Comparison of ENCODE assay signal across 26 cellular contexts in genomic region chr21:39602793-39603192, GRCh38. TPM values are rescaled to one million over a fixed set of nuclear protein-coding genes. Genes with fewer than 3 reads are reported as not detected.
"Had no signal": no experiment of that assay in that cellular context is flagged by ENCODE, and none has a peak within 500 bp of the region (broad histone marks: within the 10 kb centered on the region; RNA-seq: fewer than 3 reads in every experiment).

No MANE protein-coding gene starts in this region.

- FAIRE-seq: pancreas, small intestine, urothelium cell line had no signal

- H3K36me3 ChIP-seq: neutrophil, pancreas, prostate gland, right lobe of liver, sigmoid colon, stomach, thoracic aorta, thyroid gland, tibial nerve, upper lobe of left lung, vagina had no signal

- H3K4me3 ChIP-seq: pancreas, prostate gland, right lobe of liver, sigmoid colon, stomach, thoracic aorta, thyroid gland, tibial nerve, upper lobe of left lung, vagina had no signal

- H3K9me3 ChIP-seq: neutrophil, pancreas, prostate gland, right lobe of liver, sigmoid colon, stomach, thoracic aorta, thyroid gland, tibial nerve, upper lobe of left lung, vagina had no signal

- DNase-seq: nephron progenitor cell; nucleus accumbens; pancreas; right cardiac atrium; right lobe of liver; sigmoid colon; stimulated activated CD4-positive, alpha-beta T cell treated with anti-CD3 and anti-CD28 coated beads, Interleukin-15, amount 100 ng/mL, for 24 hours; stimulated activated CD4-positive, alpha-beta T cell treated with anti-CD3 and anti-CD28 coated beads, Interleukin-2, amount 100 ng/mL, for 24 hours; stimulated activated CD4-positive, alpha-beta T cell treated with anti-CD3 and anti-CD28 coated beads, Interleukin-2, amount 100 ng/mL, for 48 hours; stimulated activated CD4-positive, alpha-beta T cell treated with anti-CD3 and anti-CD28 coated beads, Interleukin-4, amount 100 ng/mL, for 24 hours; stimulated activated naive B cell treated with anti-CD40 and anti-IgM and Interleukin-4, amounts not matched to agents 10 μg/mL and 1 μg/mL and 100 μg/mL, for 72 hours; stimulated activated naive CD4-positive, alpha-beta T cell treated with Interleukin-2 at 50 U/mL for 16 hours; stomach; thyroid gland; trophoblast cell; upper lobe of left lung had no signal

- H3K27me3 ChIP-seq: pancreas, right lobe of liver, sigmoid colon, thyroid gland, tibial nerve, upper lobe of left lung, vagina had no signal

- H3K4me1 ChIP-seq: pancreas, prostate gland, right lobe of liver, stomach, tibial nerve, upper lobe of left lung, vagina had no signal

- H3K27ac ChIP-seq: neutrophil, pancreas, prostate gland, right lobe of liver, sigmoid colon, stomach, thoracic aorta, thyroid gland, tibial nerve, upper lobe of left lung, vagina had no signal

- ATAC-seq: pancreas; right cardiac atrium; right lobe of liver; stimulated activated naive B cell treated with anti-CD40 and anti-IgM and Interleukin-4, amounts not matched to agents 10 μg/mL and 1 μg/mL and 100 μg/mL, for 72 hours had no signal

RNA-seq across cellular contexts. Expression of gene B3GALT5, which starts 9.9 kb away (rescaled TPM):
- total RNA-seq: natural killer cell treated with Interleukin-12 subunit alpha and Interleukin-12 subunit beta and Interleukin-15 and Interleukin-18, amount 100 ng/mL, for 72 hours; omental fat pad; osteocyte; tibial nerve had no signal
